3 cellular contexts compared by ENCODE assay signal in genomic region chr3:55357796-55358195, GRCh38.
"Had no signal": no experiment of that assay in that cellular context is flagged by ENCODE, and none has a peak within 500 bp of the region (broad histone marks: within the 10 kb centered on the region; RNA-seq: fewer than 3 reads in every experiment).

No MANE protein-coding gene starts in this region.

- DNase-seq: GDM1, GF-D8 had no signal

- ATAC-seq: GM12878 had no signal
